1 cellular context compared by ENCODE assay signal in genomic region chr3:189324538-189325138, GRCh38.
A peak's percentile ranks its signal among the peaks of the same experiment; 100 is the strongest.
TF ChIP-seq lines count a peak whose summit lies in the region.

No MANE protein-coding gene starts in this region.

TF ChIP-seq in HEK293, 187 proteins besides CTCF, POLR2A, EP300 and RAD21 (continued from another document and continues in another):
- no peak for TF ChIP-seq ZNF560 (tag by site-specific recombination; IDR thresholded peaks at IDR 0.05; ENCODE audit: borderline replicate concordance)
- TF ChIP-seq HIC1 (tag by site-specific recombination; IDR thresholded peaks at IDR 0.05) = no peak
- TF ChIP-seq TCF7L2 (IDR thresholded peaks at IDR 0.05; ENCODE audit: borderline replicate concordance, low read depth, low read length) = no peak
- TF ChIP-seq ZNF280D (tag by site-specific recombination; IDR thresholded peaks at IDR 0.05) = no peak
- no peak for TF ChIP-seq PRDM2 (tag by site-specific recombination; IDR thresholded peaks at IDR 0.05; ENCODE audit: borderline replicate concordance)
- no peak for TF ChIP-seq ZNF76 (tag by site-specific recombination; IDR thresholded peaks at IDR 0.05; ENCODE audit: borderline replicate concordance, low read depth)
- no peak for TF ChIP-seq ZNF707 (tag by site-specific recombination; IDR thresholded peaks at IDR 0.05)
- TF ChIP-seq GLIS1 (tag by site-specific recombination; IDR thresholded peaks at IDR 0.05) = peak; percentile 90
- 0 out of 2 replicates have a peak, but pooled peaks have one; percentile 33 for TF ChIP-seq ZNF596 (tag by site-specific recombination; IDR thresholded peaks at IDR 0.05)
- TF ChIP-seq ZNF514 (tag by site-specific recombination; IDR thresholded peaks at IDR 0.05) = no peak
- no peak; the same call in 1 of the 2 replicates for TF ChIP-seq ZNF10 (tag by site-specific recombination; IDR thresholded peaks at IDR 0.05)
- TF ChIP-seq ZNF350 (tag by site-specific recombination; IDR thresholded peaks at IDR 0.05) = peak; percentile 89
- TF ChIP-seq ZNF19 (tag by site-specific recombination; IDR thresholded peaks at IDR 0.05; ENCODE audit: low read depth) = no peak
- TF ChIP-seq KLF10 (tag by site-specific recombination; IDR thresholded peaks at IDR 0.05) = peak; percentile 74
- no peak for TF ChIP-seq ZNF148 (tag by site-specific recombination; IDR thresholded peaks at IDR 0.05; ENCODE audit: borderline replicate concordance)
- TF ChIP-seq ZNF398 (tag by site-specific recombination; IDR thresholded peaks at IDR 0.05) = no peak
- TF ChIP-seq ZBTB48 (tag by site-specific recombination; IDR thresholded peaks at IDR 0.05) = peak; percentile 77; the same call in 1 of the 2 replicates
- TF ChIP-seq ZNF311 (tag by site-specific recombination; IDR thresholded peaks at IDR 0.05; ENCODE audit: borderline replicate concordance) = no peak
- peak; percentile 53; the same call in 1 of the 2 replicates for TF ChIP-seq ZNF558 (tag by site-specific recombination; IDR thresholded peaks at IDR 0.05)
- peak; percentile 79 for TF ChIP-seq KLF17 (tag by site-specific recombination; IDR thresholded peaks at IDR 0.05)
- no peak for TF ChIP-seq ZNF704 (tag by site-specific recombination; IDR thresholded peaks at IDR 0.05)
- TF ChIP-seq ZNF777 (tag by site-specific recombination; IDR thresholded peaks at IDR 0.05; ENCODE audit: borderline replicate concordance) = no peak
- TF ChIP-seq ZNF626 (tag by site-specific recombination; IDR thresholded peaks at IDR 0.05) = peak; percentile 82; the same call in 1 of the 2 replicates
- TF ChIP-seq HOXA7 (CRISPR knock-in tag; IDR thresholded peaks at IDR 0.05; ENCODE audit: borderline replicate concordance) = no peak
- TF ChIP-seq ZNF529 (tag by site-specific recombination; IDR thresholded peaks at IDR 0.05; ENCODE audit: insufficient replicate concordance) = no peak
- no peak for TF ChIP-seq ZNF211 (tag by site-specific recombination; IDR thresholded peaks at IDR 0.05; ENCODE audit: low read depth)
- TF ChIP-seq ZNF174 (tag by site-specific recombination; IDR thresholded peaks at IDR 0.05) = no peak
- TF ChIP-seq ZNF426 (tag by site-specific recombination; IDR thresholded peaks at IDR 0.05) = no peak
- TF ChIP-seq ZSCAN5A (tag by site-specific recombination; IDR thresholded peaks at IDR 0.05) = no peak
- no peak for TF ChIP-seq HOXC10 (CRISPR knock-in tag; IDR thresholded peaks at IDR 0.05)
- no peak for TF ChIP-seq ZNF555 (tag by site-specific recombination; conservative IDR thresholded peaks at IDR 0.05)
- TF ChIP-seq ZBTB26 (tag by site-specific recombination; optimal IDR thresholded peaks at IDR 0.05) = no peak
- TF ChIP-seq GLIS2 (tag by site-specific recombination; IDR thresholded peaks at IDR 0.05) = 0 out of 2 replicates have a peak, but pooled peaks have one; percentile 27
- no peak for TF ChIP-seq ZNF701 (tag by site-specific recombination; IDR thresholded peaks at IDR 0.05)
- no peak for TF ChIP-seq ZNF274 (IDR thresholded peaks at IDR 0.05; ENCODE audit: low read length)
- no peak for TF ChIP-seq ZNF274 (tag by site-specific recombination; IDR thresholded peaks at IDR 0.05; ENCODE audit: borderline replicate concordance)
- peak; percentile 17 for TF ChIP-seq ZNF510 (tag by site-specific recombination; IDR thresholded peaks at IDR 0.05; ENCODE audit: insufficient replicate concordance)
- TF ChIP-seq ZBTB17 (tag by site-specific recombination; IDR thresholded peaks at IDR 0.05) = peak; percentile 38; the same call in 1 of the 2 replicates
